In the genomic region with DNA sequence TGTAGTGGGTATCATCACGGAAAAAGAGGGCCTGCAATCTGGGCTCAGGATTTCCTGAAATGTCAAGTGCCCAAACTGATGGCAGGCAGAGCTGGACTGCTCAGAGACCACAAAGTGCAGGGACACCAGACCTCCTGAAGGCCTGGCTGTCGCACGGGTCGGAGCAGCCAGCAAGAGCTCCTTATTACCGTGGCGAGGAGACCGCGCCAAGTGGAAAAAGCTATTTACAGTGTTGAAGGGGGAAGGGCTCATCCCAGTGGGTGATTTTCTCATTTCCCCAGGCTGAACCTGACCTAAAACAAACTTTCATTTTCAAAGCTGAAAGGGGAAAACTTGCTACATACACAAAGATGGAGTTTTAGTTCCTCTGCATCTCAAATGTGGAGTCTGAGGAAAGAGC, we compare ENCODE assay signal across 10 cellular contexts.
DNase-seq lines count a peak whose midpoint lies in the region; ATAC-seq and TF ChIP-seq lines count a peak whose summit lies in the region.
"Had no signal": no experiment of that assay in that cellular context is flagged by ENCODE, and none has a peak within 500 bp of the region (broad histone marks: within the 10 kb centered on the region; RNA-seq: fewer than 3 reads in every experiment).

No MANE protein-coding gene starts in this region.

- no peaks in the 10 kb centered on the region for H3K9me3 Mint-ChIP-seq in stimulated activated naive B cell treated with anti-CD40 and anti-IgM and Interleukin-4, amounts not matched to agents 10 μg/mL and 1 μg/mL and 100 μg/mL, for 72 hours
- H3K9me3 Mint-ChIP-seq in Calu3 (ENCODE audit: low read depth, unreplicated experiment) (no peaks in the 10 kb centered on the region), H9 (no peaks in the 10 kb centered on the region)
- H3K9me3 Mint-ChIP-seq: T-helper 1 cell treated with Interleukin-12 subunit alpha and Interleukin-12 subunit beta and Interleukin-4 antibody, amounts not matched to agents 30 μg/mL and 1 μg/mL, for 36 hours had no signal

- H3K36me3 Mint-ChIP-seq in stimulated activated naive B cell treated with anti-CD40 and anti-IgM and Interleukin-4, amounts not matched to agents 10 μg/mL and 1 μg/mL and 100 μg/mL, for 72 hours: no peaks in the 10 kb centered on the region
- no peaks in the 10 kb centered on the region for H3K36me3 Mint-ChIP-seq in Calu3 (ENCODE audit: insufficient read depth, unreplicated experiment)
- H3K36me3 Mint-ChIP-seq in H9 (ENCODE audit: insufficient read depth in 1 of 3, low read depth in 3 of 3): peaks cover 0 to 1% (median 0%) of the 10 kb centered on the region in 3 experiments; a peak in 1 of 7 replicates

- peak overlapping the region; percentile 79 to 85 for H3K4me3 Mint-ChIP-seq in stimulated activated naive B cell treated with anti-CD40 and anti-IgM and Interleukin-4, amounts not matched to agents 10 μg/mL and 1 μg/mL and 100 μg/mL, for 72 hours
- H3K4me3 Mint-ChIP-seq in Calu3 (ENCODE audit: low read depth, unreplicated experiment) (no peak overlapping the region), H9 (no peak overlapping the region)
- H3K4me3 Mint-ChIP-seq: T-helper 1 cell treated with Interleukin-12 subunit alpha and Interleukin-12 subunit beta and Interleukin-4 antibody, amounts not matched to agents 30 μg/mL and 1 μg/mL, for 36 hours had no signal

- H2BK12ac ChIP-seq in H9 (ENCODE audit: insufficient read length, low read depth, low read length): no peak overlapping the region

- no peaks in the 10 kb centered on the region for H3K4me1 ChIP-seq in H9 (ENCODE audit: insufficient read depth, low read length)

- H3K4me2 ChIP-seq in H9 (ENCODE audit: insufficient read depth, insufficient read length, low read length): no peak overlapping the region

- H2BK15ac ChIP-seq in H9 (ENCODE audit: low read depth, low read length): no peak overlapping the region

- DNase-seq in germinal center (ENCODE audit: low spot score) (peak; percentile 13), Calu3 (no peak), H9 (no peak), Kasumi-1 (lab: John Stamatoyannopoulos, UW) (no peak)
- DNase-seq in stimulated activated naive B cell treated with anti-CD40 and anti-IgM and Interleukin-4, amounts not matched to agents 10 μg/mL and 1 μg/mL and 100 μg/mL, for 72 hours: no peak
- DNase-seq: HCEC 1CT, NCI-H2171 treated with DMSO at 0.1 percent for 48 hours had no signal

- CTCF ChIA-PET in Calu3 (lab: Charles Lee): no interaction called here

- no peak overlapping the region for H4K8ac ChIP-seq in H9 (replicated peaks; ENCODE audit: insufficient read length, low read depth, low read length)

- no peak overlapping the region for H3K18ac ChIP-seq in H9 (ENCODE audit: insufficient read length, low read depth, low read length)

- no peak overlapping the region for H3K14ac ChIP-seq in H9 (ENCODE audit: insufficient read depth, low read length)

- H4K20me1 ChIP-seq in H9 (ENCODE audit: control insufficient read depth, insufficient read depth, insufficient read length): no peaks in the 10 kb centered on the region

- no peak overlapping the region for H4K91ac ChIP-seq in H9 (ENCODE audit: insufficient read length, low read depth, low read length)

- H3K23me2 ChIP-seq in H9 (ENCODE audit: insufficient read length, low read depth, low read length, poor library complexity, severe bottlenecking): no peaks in the 10 kb centered on the region

- peak overlapping the region; percentile 94 for H3K27ac Mint-ChIP-seq in stimulated activated naive B cell treated with anti-CD40 and anti-IgM and Interleukin-4, amounts not matched to agents 10 μg/mL and 1 μg/mL and 100 μg/mL, for 72 hours
- no peak overlapping the region for H3K27ac Mint-ChIP-seq in Calu3 (ENCODE audit: unreplicated experiment)
- H3K27ac Mint-ChIP-seq in H9: no peak overlapping the region
- H3K27ac Mint-ChIP-seq: T-helper 1 cell treated with Interleukin-12 subunit alpha and Interleukin-12 subunit beta and Interleukin-4 antibody, amounts not matched to agents 30 μg/mL and 1 μg/mL, for 36 hours had no signal

- H3K4me1 Mint-ChIP-seq in stimulated activated naive B cell treated with anti-CD40 and anti-IgM and Interleukin-4, amounts not matched to agents 10 μg/mL and 1 μg/mL and 100 μg/mL, for 72 hours: peaks cover 13 to 27% of the 10 kb centered on the region in 2 donors
- H3K4me1 Mint-ChIP-seq in Calu3 (ENCODE audit: low read depth, unreplicated experiment): no peaks in the 10 kb centered on the region
- H3K4me1 Mint-ChIP-seq in H9: no peaks in the 10 kb centered on the region

- intact Hi-C loops in Calu3 (cut with micrococcal nuclease; ENCODE audit: unreplicated experiment): no loop called here

- no peak overlapping the region for H2BK20ac ChIP-seq in H9 (ENCODE audit: low read depth, low read length, poor library complexity, severe bottlenecking)

- no peak overlapping the region for H3K9ac ChIP-seq in H9 (ENCODE audit: extremely low read depth, insufficient read length, low read length)

- no peaks in the 10 kb centered on the region for H3K27me3 ChIP-seq in H9 (ENCODE audit: insufficient read depth, low read length)

- no peak overlapping the region for H2AK5ac ChIP-seq in H9 (ENCODE audit: insufficient read length, low read length)

- no CpG with 5 or more reads among the region's 8 CpGs for WGBS in H9 (ENCODE audit: extremely low coverage, insufficient read length, low lambda C conversion rate)

- H2BK5ac ChIP-seq in H9 (ENCODE audit: insufficient read length, low read length): no peak overlapping the region

- H3K27ac ChIP-seq in H9 (ENCODE audit: insufficient read length, low read depth, low read length): no peak overlapping the region

- no peak overlapping the region for H3T11ph ChIP-seq in H9 (ENCODE audit: low read length)

- H3K27me3 Mint-ChIP-seq in stimulated activated naive B cell treated with anti-CD40 and anti-IgM and Interleukin-4, amounts not matched to agents 10 μg/mL and 1 μg/mL and 100 μg/mL, for 72 hours: no peaks in the 10 kb centered on the region
- H3K27me3 Mint-ChIP-seq in Calu3 (ENCODE audit: unreplicated experiment): no peaks in the 10 kb centered on the region
- no peaks in the 10 kb centered on the region; the same call in 1 of the 2 replicates for H3K27me3 Mint-ChIP-seq in H9 (ENCODE audit: low read depth)

- H3K23ac ChIP-seq in H9 (ENCODE audit: insufficient read length, low read depth, low read length): no peak overlapping the region

- TF ChIP-seq CTCF in Calu3 (IDR thresholded peaks at IDR 0.05; ENCODE audit: unreplicated experiment) (no peak), H9 (conservative IDR thresholded peaks at IDR 0.05) (no peak)

- H2BK120ac ChIP-seq in H9 (ENCODE audit: low read depth, low read length, poor library complexity, severe bottlenecking): no peak overlapping the region

- ATAC-seq in GM21367 (IDR thresholded peaks at IDR 0.05; ENCODE audit: unreplicated experiment) (peak; percentile 16), HG02973 (IDR thresholded peaks at IDR 0.05; ENCODE audit: unreplicated experiment) (peak; percentile 17)
- ATAC-seq in stimulated activated naive B cell treated with anti-CD40 and anti-IgM and Interleukin-4, amounts not matched to agents 10 μg/mL and 1 μg/mL and 100 μg/mL, for 72 hours (replicated peaks): peak; percentile 49 to 50

- H3K79me2 ChIP-seq in H9 (ENCODE audit: insufficient read depth, low read length): no peaks in the 10 kb centered on the region

- no peak overlapping the region for H3K56ac ChIP-seq in H9 (ENCODE audit: insufficient read length, low read depth, low read length)

- no peak overlapping the region for H4K5ac ChIP-seq in H9 (ENCODE audit: insufficient read length, low read depth, low read length)

- BruUV-seq in Calu3 (replicated peaks; lab: Mats Ljungman, UMichigan): no TSS peak

- H3K79me1 ChIP-seq in H9 (ENCODE audit: insufficient read depth, low read depth, low read length, poor library complexity, severe bottlenecking): no peaks in the 10 kb centered on the region

- no peaks in the 10 kb centered on the region for H3K9me3 ChIP-seq in H9 (ENCODE audit: control insufficient read depth, low read depth, low read length)

- H3K4ac ChIP-seq in H9 (ENCODE audit: low read depth, low read length): no peak overlapping the region

- no peak overlapping the region for H2AFZ ChIP-seq in H9 (ENCODE audit: low read length)

Comparison
In these comparisons a context has a peak if more than half of its experiments do, and no peak if none do; other contexts are left out.
1. H3K4me3 Mint-ChIP-seq: peak in stimulated activated naive B cell treated with anti-CD40 and anti-IgM and Interleukin-4, amounts not matched to agents 10 μg/mL and 1 μg/mL and 100 μg/mL, for 72 hours (2 of 2); none in Calu3 (single experiment) and H9 (0 of 2).
2. Peak in every context shown above with its lines, with median percentiles within 50 percentile points of each other: ATAC-seq.